In the genomic region with DNA sequence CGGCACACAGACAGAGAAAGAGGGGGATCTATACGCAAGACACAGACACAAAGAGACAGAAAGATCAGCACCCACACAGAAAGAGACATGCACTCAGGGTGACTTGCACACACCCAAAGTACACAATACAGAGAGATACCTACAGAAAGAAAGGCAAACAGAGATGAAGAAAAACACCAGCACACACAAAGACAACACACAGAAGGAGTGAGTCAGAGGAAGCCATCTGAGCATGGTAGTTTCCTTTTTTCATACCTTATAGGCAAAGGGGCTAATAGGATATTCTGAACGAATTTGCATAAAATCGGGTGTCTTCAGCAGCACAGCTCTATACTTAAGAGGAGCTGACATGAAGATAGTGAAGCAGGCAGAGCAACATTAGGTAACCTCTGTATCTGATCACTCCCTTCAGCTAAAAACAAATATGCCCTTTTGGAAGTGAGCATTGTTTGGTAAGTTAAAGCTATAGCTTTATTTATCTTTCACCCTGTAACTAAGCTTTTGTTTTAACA, we compare ENCODE assay signal across 1 cellular context.
TF ChIP-seq lines count a peak whose summit lies in the region.

No MANE protein-coding gene starts in this region.

TF ChIP-seq in HepG2, 621 proteins besides CTCF, POLR2A, EP300 and RAD21 (continued from another document and continues in another):
- TF ChIP-seq, protein P1, sequence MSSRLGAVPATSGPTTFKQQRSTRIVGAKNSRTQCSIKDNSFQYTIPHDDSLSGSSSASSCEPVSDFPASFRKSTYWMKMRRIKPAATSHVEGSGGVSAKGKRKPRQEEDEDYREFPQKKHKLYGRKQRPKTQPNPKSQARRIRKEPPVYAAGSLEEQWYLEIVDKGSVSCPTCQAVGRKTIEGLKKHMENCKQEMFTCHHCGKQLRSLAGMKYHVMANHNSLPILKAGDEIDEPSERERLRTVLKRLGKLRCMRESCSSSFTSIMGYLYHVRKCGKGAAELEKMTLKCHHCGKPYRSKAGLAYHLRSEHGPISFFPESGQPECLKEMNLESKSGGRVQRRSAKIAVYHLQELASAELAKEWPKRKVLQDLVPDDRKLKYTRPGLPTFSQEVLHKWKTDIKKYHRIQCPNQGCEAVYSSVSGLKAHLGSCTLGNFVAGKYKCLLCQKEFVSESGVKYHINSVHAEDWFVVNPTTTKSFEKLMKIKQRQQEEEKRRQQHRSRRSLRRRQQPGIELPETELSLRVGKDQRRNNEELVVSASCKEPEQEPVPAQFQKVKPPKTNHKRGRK (CRISPR knock-in tag; IDR thresholded peaks at IDR 0.05) = no peak
- TF ChIP-seq, protein P2, sequence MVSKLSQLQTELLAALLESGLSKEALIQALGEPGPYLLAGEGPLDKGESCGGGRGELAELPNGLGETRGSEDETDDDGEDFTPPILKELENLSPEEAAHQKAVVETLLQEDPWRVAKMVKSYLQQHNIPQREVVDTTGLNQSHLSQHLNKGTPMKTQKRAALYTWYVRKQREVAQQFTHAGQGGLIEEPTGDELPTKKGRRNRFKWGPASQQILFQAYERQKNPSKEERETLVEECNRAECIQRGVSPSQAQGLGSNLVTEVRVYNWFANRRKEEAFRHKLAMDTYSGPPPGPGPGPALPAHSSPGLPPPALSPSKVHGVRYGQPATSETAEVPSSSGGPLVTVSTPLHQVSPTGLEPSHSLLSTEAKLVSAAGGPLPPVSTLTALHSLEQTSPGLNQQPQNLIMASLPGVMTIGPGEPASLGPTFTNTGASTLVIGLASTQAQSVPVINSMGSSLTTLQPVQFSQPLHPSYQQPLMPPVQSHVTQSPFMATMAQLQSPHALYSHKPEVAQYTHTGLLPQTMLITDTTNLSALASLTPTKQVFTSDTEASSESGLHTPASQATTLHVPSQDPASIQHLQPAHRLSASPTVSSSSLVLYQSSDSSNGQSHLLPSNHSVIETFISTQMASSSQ (IDR thresholded peaks at IDR 0.05; ENCODE audit: low read depth) = no peak
- TF ChIP-seq, protein P2 (CRISPR knock-in tag; IDR thresholded peaks at IDR 0.05; ENCODE audit: borderline replicate concordance) = peak; percentile 17; the same call in 1 of the 2 replicates
- TF ChIP-seq, protein P3, sequence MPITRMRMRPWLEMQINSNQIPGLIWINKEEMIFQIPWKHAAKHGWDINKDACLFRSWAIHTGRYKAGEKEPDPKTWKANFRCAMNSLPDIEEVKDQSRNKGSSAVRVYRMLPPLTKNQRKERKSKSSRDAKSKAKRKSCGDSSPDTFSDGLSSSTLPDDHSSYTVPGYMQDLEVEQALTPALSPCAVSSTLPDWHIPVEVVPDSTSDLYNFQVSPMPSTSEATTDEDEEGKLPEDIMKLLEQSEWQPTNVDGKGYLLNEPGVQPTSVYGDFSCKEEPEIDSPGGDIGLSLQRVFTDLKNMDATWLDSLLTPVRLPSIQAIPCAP (CRISPR knock-in tag; IDR thresholded peaks at IDR 0.05; ENCODE audit: low read depth) = no peak
- TF ChIP-seq ZFAT (CRISPR knock-in tag; conservative IDR thresholded peaks at IDR 0.05) (no peak), MAFK (conservative IDR thresholded peaks at IDR 0.05 in 1 of 2, IDR thresholded peaks at IDR 0.05 in 1 of 2; ENCODE audit: low read length in 2 of 2) (no peak), REXO4 (CRISPR knock-in tag; IDR thresholded peaks at IDR 0.05; ENCODE audit: borderline replicate concordance) (no peak), ESRRA (CRISPR knock-in tag; IDR thresholded peaks at IDR 0.05; ENCODE audit: low read depth) (no peak), GTF2F1 (IDR thresholded peaks at IDR 0.05; ENCODE audit: low read length) (no peak), ZFY (CRISPR knock-in tag; IDR thresholded peaks at IDR 0.05) (no peak), ZNF367 (CRISPR knock-in tag; IDR thresholded peaks at IDR 0.05; ENCODE audit: borderline replicate concordance) (no peak), TBX2 (CRISPR knock-in tag; IDR thresholded peaks at IDR 0.05; ENCODE audit: borderline replicate concordance) (peak; percentile 56), PITX1 (CRISPR knock-in tag; IDR thresholded peaks at IDR 0.05) (no peak), ZNF674 (CRISPR knock-in tag; IDR thresholded peaks at IDR 0.05; ENCODE audit: low read depth) (no peak), ZSCAN29 (CRISPR knock-in tag; conservative IDR thresholded peaks at IDR 0.05) (0 out of 2 replicates have a peak, but pooled peaks have one; percentile 35), RXRB (CRISPR knock-in tag; IDR thresholded peaks at IDR 0.05; ENCODE audit: borderline replicate concordance) (peak; percentile 50; the same call in 1 of the 2 replicates), DNMT3B (CRISPR knock-in tag; conservative IDR thresholded peaks at IDR 0.05) (no peak), ZNF274 (CRISPR knock-in tag; IDR thresholded peaks at IDR 0.05) (no peak), HNRNPL (IDR thresholded peaks at IDR 0.05; ENCODE audit: low read depth, low read length) (no peak), ZNF530 (CRISPR knock-in tag; IDR thresholded peaks at IDR 0.05; ENCODE audit: low read depth) (no peak), HOXD1 (CRISPR knock-in tag; IDR thresholded peaks at IDR 0.05) (no peak), KAT2B (IDR thresholded peaks at IDR 0.05; ENCODE audit: borderline replicate concordance, low read depth, low read length) (no peak), RARA (CRISPR knock-in tag; IDR thresholded peaks at IDR 0.05) (no peak; the same call in 1 of the 2 replicates), TCF7 (IDR thresholded peaks at IDR 0.05; ENCODE audit: low read depth) (0 out of 2 replicates have a peak, but pooled peaks have one; percentile 36), FOXA1 (IDR thresholded peaks at IDR 0.05) (no peak), FOXA1 (CRISPR knock-in tag; IDR thresholded peaks at IDR 0.05) (peak; percentile 59), SMARCE1 (IDR thresholded peaks at IDR 0.05; ENCODE audit: borderline replicate concordance) (no peak), MEF2D (CRISPR knock-in tag; IDR thresholded peaks at IDR 0.05) (peak; percentile 33; the same call in 1 of the 2 replicates), ZNF766 (CRISPR knock-in tag; IDR thresholded peaks at IDR 0.05; ENCODE audit: borderline replicate concordance) (no peak), BCL6 (CRISPR knock-in tag; IDR thresholded peaks at IDR 0.05) (0 out of 2 replicates have a peak, but pooled peaks have one; percentile 23), NCOR1 (IDR thresholded peaks at IDR 0.05; ENCODE audit: borderline replicate concordance, low read length) (peak; percentile 48; the same call in 1 of the 2 replicates), HMGA1 (CRISPR knock-in tag; conservative IDR thresholded peaks at IDR 0.05) (no peak), TMF1 (CRISPR knock-in tag; IDR thresholded peaks at IDR 0.05; ENCODE audit: low read depth) (no peak), ZNF747 (CRISPR knock-in tag; IDR thresholded peaks at IDR 0.05; ENCODE audit: borderline replicate concordance) (no peak), TCF7L2 (IDR thresholded peaks at IDR 0.05; ENCODE audit: low read depth, low read length) (no peak)
- TF ChIP-seq, protein P4, sequence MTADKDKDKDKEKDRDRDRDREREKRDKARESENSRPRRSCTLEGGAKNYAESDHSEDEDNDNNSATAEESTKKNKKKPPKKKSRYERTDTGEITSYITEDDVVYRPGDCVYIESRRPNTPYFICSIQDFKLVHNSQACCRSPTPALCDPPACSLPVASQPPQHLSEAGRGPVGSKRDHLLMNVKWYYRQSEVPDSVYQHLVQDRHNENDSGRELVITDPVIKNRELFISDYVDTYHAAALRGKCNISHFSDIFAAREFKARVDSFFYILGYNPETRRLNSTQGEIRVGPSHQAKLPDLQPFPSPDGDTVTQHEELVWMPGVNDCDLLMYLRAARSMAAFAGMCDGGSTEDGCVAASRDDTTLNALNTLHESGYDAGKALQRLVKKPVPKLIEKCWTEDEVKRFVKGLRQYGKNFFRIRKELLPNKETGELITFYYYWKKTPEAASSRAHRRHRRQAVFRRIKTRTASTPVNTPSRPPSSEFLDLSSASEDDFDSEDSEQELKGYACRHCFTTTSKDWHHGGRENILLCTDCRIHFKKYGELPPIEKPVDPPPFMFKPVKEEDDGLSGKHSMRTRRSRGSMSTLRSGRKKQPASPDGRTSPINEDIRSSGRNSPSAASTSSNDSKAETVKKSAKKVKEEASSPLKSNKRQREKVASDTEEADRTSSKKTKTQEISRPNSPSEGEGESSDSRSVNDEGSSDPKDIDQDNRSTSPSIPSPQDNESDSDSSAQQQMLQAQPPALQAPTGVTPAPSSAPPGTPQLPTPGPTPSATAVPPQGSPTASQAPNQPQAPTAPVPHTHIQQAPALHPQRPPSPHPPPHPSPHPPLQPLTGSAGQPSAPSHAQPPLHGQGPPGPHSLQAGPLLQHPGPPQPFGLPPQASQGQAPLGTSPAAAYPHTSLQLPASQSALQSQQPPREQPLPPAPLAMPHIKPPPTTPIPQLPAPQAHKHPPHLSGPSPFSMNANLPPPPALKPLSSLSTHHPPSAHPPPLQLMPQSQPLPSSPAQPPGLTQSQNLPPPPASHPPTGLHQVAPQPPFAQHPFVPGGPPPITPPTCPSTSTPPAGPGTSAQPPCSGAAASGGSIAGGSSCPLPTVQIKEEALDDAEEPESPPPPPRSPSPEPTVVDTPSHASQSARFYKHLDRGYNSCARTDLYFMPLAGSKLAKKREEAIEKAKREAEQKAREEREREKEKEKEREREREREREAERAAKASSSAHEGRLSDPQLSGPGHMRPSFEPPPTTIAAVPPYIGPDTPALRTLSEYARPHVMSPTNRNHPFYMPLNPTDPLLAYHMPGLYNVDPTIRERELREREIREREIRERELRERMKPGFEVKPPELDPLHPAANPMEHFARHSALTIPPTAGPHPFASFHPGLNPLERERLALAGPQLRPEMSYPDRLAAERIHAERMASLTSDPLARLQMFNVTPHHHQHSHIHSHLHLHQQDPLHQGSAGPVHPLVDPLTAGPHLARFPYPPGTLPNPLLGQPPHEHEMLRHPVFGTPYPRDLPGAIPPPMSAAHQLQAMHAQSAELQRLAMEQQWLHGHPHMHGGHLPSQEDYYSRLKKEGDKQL (CRISPR knock-in tag; IDR thresholded peaks at IDR 0.05; ENCODE audit: low read depth) = no peak
- TF ChIP-seq, protein P5, sequence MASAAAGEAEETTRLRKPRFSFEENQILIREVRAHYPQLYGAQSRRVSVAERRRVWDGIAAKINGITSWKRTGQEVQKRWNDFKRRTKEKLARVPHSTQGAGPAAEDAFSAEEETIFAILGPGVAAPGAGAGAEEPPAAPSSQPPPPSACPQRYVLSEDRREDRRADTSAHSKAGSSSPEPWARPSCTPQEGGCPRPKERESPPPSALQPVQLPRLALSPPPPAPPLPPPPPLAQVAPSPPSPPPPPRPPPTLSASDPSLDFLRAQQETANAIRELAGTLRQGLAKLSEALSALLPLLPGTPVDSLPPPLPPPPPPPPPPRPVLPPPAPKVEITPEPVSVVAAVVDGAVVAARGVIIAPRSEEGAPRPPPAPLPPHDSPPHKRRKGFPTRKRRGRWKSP (CRISPR knock-in tag; IDR thresholded peaks at IDR 0.05) = no peak; the same call in 1 of the 2 replicates
- TF ChIP-seq, protein P6, sequence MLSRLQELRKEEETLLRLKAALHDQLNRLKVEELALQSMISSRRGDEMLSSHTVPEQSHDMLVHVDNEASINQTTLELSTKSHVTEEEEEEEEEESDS (CRISPR knock-in tag; IDR thresholded peaks at IDR 0.05; ENCODE audit: borderline replicate concordance) = no peak
- TF ChIP-seq, protein P7, sequence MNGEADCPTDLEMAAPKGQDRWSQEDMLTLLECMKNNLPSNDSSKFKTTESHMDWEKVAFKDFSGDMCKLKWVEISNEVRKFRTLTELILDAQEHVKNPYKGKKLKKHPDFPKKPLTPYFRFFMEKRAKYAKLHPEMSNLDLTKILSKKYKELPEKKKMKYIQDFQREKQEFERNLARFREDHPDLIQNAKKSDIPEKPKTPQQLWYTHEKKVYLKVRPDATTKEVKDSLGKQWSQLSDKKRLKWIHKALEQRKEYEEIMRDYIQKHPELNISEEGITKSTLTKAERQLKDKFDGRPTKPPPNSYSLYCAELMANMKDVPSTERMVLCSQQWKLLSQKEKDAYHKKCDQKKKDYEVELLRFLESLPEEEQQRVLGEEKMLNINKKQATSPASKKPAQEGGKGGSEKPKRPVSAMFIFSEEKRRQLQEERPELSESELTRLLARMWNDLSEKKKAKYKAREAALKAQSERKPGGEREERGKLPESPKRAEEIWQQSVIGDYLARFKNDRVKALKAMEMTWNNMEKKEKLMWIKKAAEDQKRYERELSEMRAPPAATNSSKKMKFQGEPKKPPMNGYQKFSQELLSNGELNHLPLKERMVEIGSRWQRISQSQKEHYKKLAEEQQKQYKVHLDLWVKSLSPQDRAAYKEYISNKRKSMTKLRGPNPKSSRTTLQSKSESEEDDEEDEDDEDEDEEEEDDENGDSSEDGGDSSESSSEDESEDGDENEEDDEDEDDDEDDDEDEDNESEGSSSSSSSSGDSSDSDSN (CRISPR knock-in tag; IDR thresholded peaks at IDR 0.05) = no peak
- TF ChIP-seq, protein P8, sequence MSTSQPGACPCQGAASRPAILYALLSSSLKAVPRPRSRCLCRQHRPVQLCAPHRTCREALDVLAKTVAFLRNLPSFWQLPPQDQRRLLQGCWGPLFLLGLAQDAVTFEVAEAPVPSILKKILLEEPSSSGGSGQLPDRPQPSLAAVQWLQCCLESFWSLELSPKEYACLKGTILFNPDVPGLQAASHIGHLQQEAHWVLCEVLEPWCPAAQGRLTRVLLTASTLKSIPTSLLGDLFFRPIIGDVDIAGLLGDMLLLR (CRISPR knock-in tag; IDR thresholded peaks at IDR 0.05) = no peak
- TF ChIP-seq, protein P9, sequence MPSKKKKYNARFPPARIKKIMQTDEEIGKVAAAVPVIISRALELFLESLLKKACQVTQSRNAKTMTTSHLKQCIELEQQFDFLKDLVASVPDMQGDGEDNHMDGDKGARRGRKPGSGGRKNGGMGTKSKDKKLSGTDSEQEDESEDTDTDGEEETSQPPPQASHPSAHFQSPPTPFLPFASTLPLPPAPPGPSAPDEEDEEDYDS (CRISPR knock-in tag; IDR thresholded peaks at IDR 0.05) = peak; percentile 44; the same call in 1 of the 2 replicates
- TF ChIP-seq, protein P10, sequence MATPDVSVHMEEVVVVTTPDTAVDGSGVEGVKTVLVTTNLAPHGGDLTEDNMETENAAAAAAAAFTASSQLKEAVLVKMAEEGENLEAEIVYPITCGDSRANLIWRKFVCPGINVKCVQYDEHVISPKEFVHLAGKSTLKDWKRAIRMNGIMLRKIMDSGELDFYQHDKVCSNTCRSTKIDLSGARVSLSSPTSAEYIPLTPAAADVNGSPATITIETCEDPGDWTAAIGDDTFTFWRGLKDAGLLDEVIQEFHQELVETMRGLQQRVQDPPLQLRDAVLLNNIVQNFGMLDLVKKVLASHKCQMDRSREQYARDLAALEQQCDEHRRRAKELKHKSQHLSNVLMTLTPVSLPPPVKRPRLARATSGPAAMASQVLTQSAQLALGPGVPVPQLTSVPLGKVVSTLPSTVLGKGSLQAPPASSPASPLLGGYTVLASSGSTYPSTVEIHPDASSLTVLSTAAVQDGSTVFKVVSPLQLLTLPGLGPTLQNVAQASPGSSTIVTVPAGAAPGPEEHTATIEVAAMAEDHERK (CRISPR knock-in tag; IDR thresholded peaks at IDR 0.05; ENCODE audit: low read depth) = no peak
